Comparison of ENCODE assay signal across 8 cellular contexts in the genomic region with DNA sequence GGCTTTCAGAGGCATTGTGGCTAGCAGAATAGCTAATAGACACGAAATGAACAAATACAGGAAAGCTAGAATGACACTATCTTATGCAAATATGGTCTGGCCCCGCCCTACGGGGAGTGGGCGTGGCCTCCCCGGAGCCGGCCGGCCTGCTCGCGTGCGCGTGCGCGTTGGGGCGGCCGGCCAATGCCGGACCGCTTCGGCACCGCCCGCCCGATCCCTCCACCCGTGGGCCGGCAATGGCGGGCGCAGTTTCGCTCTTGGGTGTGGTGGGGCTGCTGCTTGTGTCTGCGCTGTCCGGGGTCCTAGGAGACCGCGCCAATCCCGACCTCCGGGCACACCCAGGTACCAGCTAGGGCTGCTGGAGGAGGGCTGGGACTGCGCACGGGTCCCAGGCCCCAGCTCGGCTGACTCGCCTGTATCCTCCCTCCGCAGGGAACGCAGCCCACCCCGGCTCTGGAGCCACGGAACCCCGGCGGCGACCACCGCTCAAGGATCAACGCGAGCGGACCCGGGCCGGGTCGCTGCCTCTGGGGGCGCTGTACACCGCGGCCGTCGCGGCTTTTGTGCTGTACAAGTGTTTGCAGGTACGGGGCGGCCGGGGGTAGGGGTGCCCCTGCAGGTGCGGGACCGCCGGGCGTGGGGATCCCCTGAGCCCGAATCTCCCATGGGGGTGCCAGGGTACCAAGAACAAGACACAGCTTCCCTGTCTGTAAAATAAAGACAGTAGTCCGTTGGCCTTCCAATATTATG. TPM values are rescaled to one million over a fixed set of nuclear protein-coding genes. Genes with fewer than 3 reads are reported as not detected.
DNase-seq lines count a peak whose midpoint lies in the region; ATAC-seq lines count a peak whose summit lies in the region.

Gene CCDC107, plus strand, starts transcription at position 149 of the 750 bp plus-strand sequence. Its CDS starts 88 bp downstream, at position 237.

- H3K9me3 ChIP-seq in HUES64 (ENCODE audit: insufficient read depth, low read depth, low read length): no peaks in the 10 kb centered on the region

- WGBS in HUES64: under 1% methylated on average over 65 of the region's 65 CpGs

- H3K36me3 ChIP-seq in HUES64 (ENCODE audit: insufficient read depth, low read length): peaks cover 33% of the 10 kb centered on the region

- H3K27ac ChIP-seq in HUES64 (ENCODE audit: low read depth, low read length) (peak within 1 kb of the TSS; percentile 98), epithelial cell of prostate (peak within 1 kb of the TSS; percentile 86)

- peak within 1 kb of the TSS; percentile 98 for H3K9ac ChIP-seq in HUES64 (ENCODE audit: low read depth, low read length)

- peak; percentile 99 for DNase-seq in D341Med (ENCODE audit: low spot score)
- peak; percentile 92 for DNase-seq in OCI-M1 (lab: John Stamatoyannopoulos, UW)
- peak; percentile 73 for DNase-seq in activated T-cell treated with anti-CD3 and anti-CD28 coated beads for 4 hours
- DNase-seq in epithelial cell of prostate (ENCODE audit: low read depth, low spot score): no peak
- DNase-seq in mucosa of gallbladder (ENCODE audit: low spot score): peak; percentile 84
- DNase-seq in stimulated activated CD8-positive, alpha-beta memory T cell treated with anti-CD3 and anti-CD28 coated beads, Interleukin-4, amount 100 ng/mL, for 48 hours: peak; percentile 87

- peaks cover 8% of the 10 kb centered on the region; the same call in 1 of the 2 replicates for H3K4me1 ChIP-seq in HUES64 (ENCODE audit: insufficient read depth, low read length)

- peak; percentile 55 for ATAC-seq in GM21423 (IDR thresholded peaks at IDR 0.05; ENCODE audit: unreplicated experiment)

- peak within 1 kb of the TSS; percentile 94 for H3K4me3 ChIP-seq in HUES64 (ENCODE audit: low read length)

- H3K27me3 ChIP-seq in HUES64 (ENCODE audit: insufficient read depth, low read length): 0 out of 2 replicates have a peak, but pooled peaks cover 5% of the 10 kb centered on the region

RNA-seq across cellular contexts. Expression of gene CCDC107, which starts in this region (rescaled TPM):
- polyA plus RNA-seq in HUES64 (2013, experiment 1 of 2): 9.9 TPM
- polyA plus RNA-seq in HUES64 (2013, experiment 2 of 2): 12.9 TPM
- 59.2 TPM for total RNA-seq in mucosa of gallbladder
